ENCODE assay signal across 8 cellular contexts in genomic region chr17:39231587-39232551, GRCh38. TPM values are rescaled to one million over a fixed set of nuclear protein-coding genes. Genes with fewer than 3 reads are reported as not detected.
A peak's percentile ranks its signal among the peaks of the same experiment; 100 is the strongest.
DNase-seq lines count a peak whose midpoint lies in the region; ATAC-seq and TF ChIP-seq lines count a peak whose summit lies in the region.

No MANE protein-coding gene starts in this region.

- in situ Hi-C loops in gastrocnemius medialis (cut with MboI; ENCODE audit: low sequenced_read_pairs in 4 of 4) = loop anchor here in 1 of 4 donors (10.0 kb wide), 1 partner anchor 67 kb away; the partner anchor contains the start of gene ARL5C

- intact Hi-C loops in gastrocnemius medialis (cut with DNase I; ENCODE audit: low total_unique reads) = loop anchor here (1.0 kb wide), 1 partner anchor 25 kb away; no protein-coding TSS in a partner anchor

- H3K36me3 ChIP-seq in cardiac muscle cell (no peaks in the 10 kb centered on the region), gastrocnemius medialis (no peaks in the 10 kb centered on the region)

- no peak overlapping the region for H3K27ac ChIP-seq in 22Rv1
- H3K27ac ChIP-seq in cardiac muscle cell = no peak overlapping the region
- no peak overlapping the region for H3K27ac ChIP-seq in gastrocnemius medialis

- peak; percentile 76 for DNase-seq in GM19240 (ENCODE audit: insufficient read length, low spot score)
- peak; percentile 55 for DNase-seq in OCI-M1 (lab: John Stamatoyannopoulos, UW)
- DNase-seq in activated gamma-delta T cell treated with Interleukin-2 at 50 U/mL for 16 hours = peak; percentile 60
- peak; percentile 62 to 63 for DNase-seq in cardiac muscle cell (ENCODE audit: low read depth in 1 of 2, low spot score in 1 of 2)
- peak in 1 of 2 donors; percentile 55 for DNase-seq in gastrocnemius medialis
- no peak for DNase-seq in kidney glomerular epithelial cell (lab: John Stamatoyannopoulos, UW)

- H3K4me3 ChIP-seq in cardiac muscle cell (no peak overlapping the region), gastrocnemius medialis (peak overlapping the region in 2 of 4 donors; percentile 7 to 22)

- TF ChIP-seq CTCF in 22Rv1 (IDR thresholded peaks at IDR 0.05) = peak; percentile 85
- peak; percentile 84 for TF ChIP-seq CTCF in cardiac muscle cell (IDR thresholded peaks at IDR 0.05; ENCODE audit: low read depth, low read length)
- TF ChIP-seq CTCF in gastrocnemius medialis (IDR thresholded peaks at IDR 0.05 in 4 of 5, conservative IDR thresholded peaks at IDR 0.05 in 1 of 5) = peak; percentile 76 to 93 (median 91)

- peak; percentile 57 to 64 for ATAC-seq in gastrocnemius medialis
- ATAC-seq in GM18498 (IDR thresholded peaks at IDR 0.05; ENCODE audit: unreplicated experiment) = no peak

- H3K27me3 ChIP-seq in cardiac muscle cell = no peaks in the 10 kb centered on the region
- peaks cover 0 to 2% (median 0%) of the 10 kb centered on the region in 3 donors for H3K27me3 ChIP-seq in gastrocnemius medialis

- H3K4me1 ChIP-seq in cardiac muscle cell (ENCODE audit: low read depth) (no peaks in the 10 kb centered on the region), gastrocnemius medialis (peaks cover 16 to 19% of the 10 kb centered on the region in 2 donors)

- TF ChIP-seq POLR2A in gastrocnemius medialis (IDR thresholded peaks at IDR 0.05) = no peak

- no peaks in the 10 kb centered on the region for H3K9me3 ChIP-seq in cardiac muscle cell (ENCODE audit: low read depth)
- H3K9me3 ChIP-seq in gastrocnemius medialis = no peaks in the 10 kb centered on the region

RNA-seq across cellular contexts. Expression of gene STAC2, which starts 6.1 kb away (rescaled TPM):
- total RNA-seq in cardiac muscle cell (0.21 and 0.56 TPM in 2 replicates), gastrocnemius medialis (not detected)
- polyA plus RNA-seq in cardiac muscle cell = 0.17 and 0.42 TPM in 2 replicates

RNA-seq across cellular contexts. Expression of gene RPL19, which starts 31.8 kb away (rescaled TPM):
- total RNA-seq in cardiac muscle cell = 2,476 and 3,028 TPM in 2 replicates
- polyA plus RNA-seq in cardiac muscle cell = 761 and 822 TPM in 2 replicates
- 1,000 to 10,000 TPM; 1,960 to 2,584 (median 2,358) TPM for total RNA-seq in gastrocnemius medialis

RNA-seq across cellular contexts. Expression of gene CACNB1, which starts 34.4 kb away (rescaled TPM):
- total RNA-seq in cardiac muscle cell (17.3 and 27.6 TPM in 2 replicates), gastrocnemius medialis (100 to 1,000 TPM; 236 to 432 (median 340) TPM)
- 41.6 and 57.1 TPM in 2 replicates for polyA plus RNA-seq in cardiac muscle cell
